ENCODE assay signal across 1 cellular context in genomic region chr7:118109607-118110006, GRCh38.
TF ChIP-seq lines count a peak whose summit lies in the region.

No MANE protein-coding gene starts in this region.

TF ChIP-seq in HEK293, 187 proteins besides CTCF, POLR2A, EP300 and RAD21 (continued from another document):
- TF ChIP-seq PRDM10 (tag by site-specific recombination; IDR thresholded peaks at IDR 0.05) (peak; percentile 66), ZNF280D (tag by site-specific recombination; IDR thresholded peaks at IDR 0.05) (no peak), GLIS1 (tag by site-specific recombination; IDR thresholded peaks at IDR 0.05) (no peak), SP2 (tag by site-specific recombination; IDR thresholded peaks at IDR 0.05) (no peak), MZF1 (tag by site-specific recombination; IDR thresholded peaks at IDR 0.05; ENCODE audit: borderline replicate concordance) (no peak), ZNF473 (tag by site-specific recombination; IDR thresholded peaks at IDR 0.05) (no peak), ZNF16 (tag by site-specific recombination; IDR thresholded peaks at IDR 0.05; ENCODE audit: low read depth) (no peak), ZNF341 (tag by site-specific recombination; IDR thresholded peaks at IDR 0.05; ENCODE audit: low read depth) (no peak), PRDM6 (tag by site-specific recombination; IDR thresholded peaks at IDR 0.05) (no peak), TSHZ1 (tag by site-specific recombination; IDR thresholded peaks at IDR 0.05; ENCODE audit: borderline replicate concordance) (no peak), HOXC10 (CRISPR knock-in tag; IDR thresholded peaks at IDR 0.05) (no peak), EGR2 (tag by site-specific recombination; IDR thresholded peaks at IDR 0.05; ENCODE audit: low read depth) (no peak), ZNF654 (tag by site-specific recombination; IDR thresholded peaks at IDR 0.05; ENCODE audit: low read depth) (no peak), IKZF3 (tag by site-specific recombination; IDR thresholded peaks at IDR 0.05) (no peak), ZNF747 (tag by site-specific recombination; IDR thresholded peaks at IDR 0.05) (no peak), ZBTB1 (tag by site-specific recombination; IDR thresholded peaks at IDR 0.05) (no peak), ZBTB7A (tag by site-specific recombination; IDR thresholded peaks at IDR 0.05; ENCODE audit: low read depth) (no peak), ZSCAN5A (tag by site-specific recombination; IDR thresholded peaks at IDR 0.05) (no peak), ZNF433 (tag by site-specific recombination; IDR thresholded peaks at IDR 0.05; ENCODE audit: low read depth) (no peak), YY2 (tag by site-specific recombination; IDR thresholded peaks at IDR 0.05) (0 out of 2 replicates have a peak, but pooled peaks have one; percentile 39), ZNF514 (tag by site-specific recombination; IDR thresholded peaks at IDR 0.05) (no peak), KLF7 (tag by site-specific recombination; IDR thresholded peaks at IDR 0.05; ENCODE audit: borderline replicate concordance) (no peak), HOXD13 (CRISPR knock-in tag; IDR thresholded peaks at IDR 0.05; ENCODE audit: borderline replicate concordance) (no peak), ZNF366 (tag by site-specific recombination; conservative IDR thresholded peaks at IDR 0.05) (no peak), ZNF18 (tag by site-specific recombination; IDR thresholded peaks at IDR 0.05) (no peak), ZFP37 (tag by site-specific recombination; IDR thresholded peaks at IDR 0.05) (no peak), ZFHX2 (tag by site-specific recombination; conservative IDR thresholded peaks at IDR 0.05) (no peak), ZNF133 (tag by site-specific recombination; IDR thresholded peaks at IDR 0.05) (no peak)
TF ChIP-seq in HEK293: peak in this region for 5.
